ENCODE assay signal across 8 cellular contexts in genomic region chr9:120348951-120349429, GRCh38.
A peak's percentile ranks its signal among the peaks of the same experiment; 100 is the strongest.
DNase-seq lines count a peak whose midpoint lies in the region; ATAC-seq, FAIRE-seq and TF ChIP-seq lines count a peak whose summit lies in the region.

No MANE protein-coding gene starts in this region.

- no peaks in the 10 kb centered on the region for H3K79me2 ChIP-seq in GM23338 (replicated peaks; ENCODE audit: insufficient read depth)
- no peaks in the 10 kb centered on the region for H3K79me2 ChIP-seq in HepG2 (ENCODE audit: insufficient read depth, low read length)

- no peaks in the 10 kb centered on the region for H4K20me1 ChIP-seq in GM23338 (replicated peaks; ENCODE audit: insufficient read depth)
- no peaks in the 10 kb centered on the region for H4K20me1 ChIP-seq in HepG2 (ENCODE audit: insufficient read depth, low read length)

- no peak overlapping the region for H3K27ac Mint-ChIP-seq in GM23338

- H3K27ac ChIP-seq in GM23338 (ENCODE audit: low read depth) (no peak overlapping the region), caudate nucleus (ENCODE audit: low read depth, low read length) (no peak overlapping the region), HepG2 (ENCODE audit: extremely low read length, insufficient read depth, low read length) (no peak overlapping the region)

- H2AFZ ChIP-seq in GM23338, result peak overlapping the region; percentile 91
- H2AFZ ChIP-seq in HepG2 (ENCODE audit: low read length), result no peak overlapping the region

- POLR2A ChIA-PET in HepG2 (lab: Yijun Ruan, JAX), result no interaction called here

- peaks cover 3% of the 10 kb centered on the region; the same call in 1 of the 3 replicates for H3K36me3 Mint-ChIP-seq in GM23338 (ENCODE audit: low read depth)

- peaks cover 8% of the 10 kb centered on the region for H3K27me3 Mint-ChIP-seq in GM23338 (ENCODE audit: insufficient read depth, low read depth, poor library complexity)

- no peak overlapping the region for H3K4me3 Mint-ChIP-seq in GM23338

- ATAC-seq in GM23338 (peak; percentile 97), HepG2 (peak; percentile 95), HG02642 (IDR thresholded peaks at IDR 0.05; ENCODE audit: poor library complexity, unreplicated experiment) (no peak), HG03571 (IDR thresholded peaks at IDR 0.05; ENCODE audit: unreplicated experiment) (no peak)

- no TSS peak for BruUV-seq in HepG2 (replicated peaks; lab: Mats Ljungman, UMichigan)

- peak; percentile 78 for TF ChIP-seq RAD21 in HepG2 (CRISPR knock-in tag; IDR thresholded peaks at IDR 0.05)

- in situ Hi-C loops in HepG2 (cut with HindIII; ENCODE audit: extremely low pct_ligation_motif_present, low pct_unique_long_range_greater_than_20kb), result no loop called here

- peak; percentile 86 for DNase-seq in D341Med (ENCODE audit: low spot score)
- peak; percentile 88 for DNase-seq in GM23338 (ENCODE audit: low spot score)
- DNase-seq in NCI-H510A treated with DMSO at 0.1 percent for 48 hours (lab: John Stamatoyannopoulos, UW), result peak; percentile 35
- DNase-seq in caudate nucleus (lab: John Stamatoyannopoulos, UW), result peak in 36 of 61 donors; percentile 2 to 63 (median 16)
- DNase-seq in HepG2 (ENCODE audit: low spot score), result peak; percentile 44
- DNase-seq in NK-92 treated with Interleukin-12 subunit alpha and Interleukin-12 subunit beta, amount 100 ng/mL, for 24 hours (lab: John Stamatoyannopoulos, UW), result no peak

- FAIRE-seq in HepG2 (lab: Jason Lieb, UNC), result no peak

- CTCF ChIA-PET in HepG2 (lab: Yijun Ruan, JAX; ENCODE audit: low intra/inter-chr PET ratio, low total read pairs), result interaction anchor here (1.3 to 1.9 kb wide), 3 partner anchors 387 to 973 kb away, joined by 4 to 8 read pairs (median 8); no protein-coding TSS in a partner anchor

- H3K9me3 Mint-ChIP-seq in GM23338, result peaks cover 6% of the 10 kb centered on the region; the same call in 2 of the 3 replicates

- no peak overlapping the region for H3K9ac ChIP-seq in HepG2 (ENCODE audit: insufficient read depth, low read depth, low read length)

- H3K9me3 ChIP-seq in HepG2 (ENCODE audit: low read length), result no peaks in the 10 kb centered on the region

- H3K9me2 ChIP-seq in GM23338 (ENCODE audit: insufficient read depth), result no peaks in the 10 kb centered on the region

- TF ChIP-seq EP300 in HepG2 (IDR thresholded peaks at IDR 0.05; ENCODE audit: low read depth in 2 of 2, low read length in 2 of 2), result no peak
- no peak for TF ChIP-seq EP300 in HepG2 (CRISPR knock-in tag; IDR thresholded peaks at IDR 0.05; ENCODE audit: borderline replicate concordance)

- intact Hi-C loops in HepG2 (cut with micrococcal nuclease; ENCODE audit: unreplicated experiment), result loop anchor here (1.0 to 2.0 kb wide), 2 partner anchors 793 to 972 kb away; no protein-coding TSS in a partner anchor

- H3K4me1 Mint-ChIP-seq in GM23338, result peaks cover 10% of the 10 kb centered on the region

- 4% methylated on average over 3 of the region's 16 CpGs for WGBS in HepG2 (ENCODE audit: low lambda C conversion rate)

- H3K4me3 ChIP-seq in GM23338 (no peak overlapping the region; the same call in 1 of the 2 replicates), HepG2 (replicated peaks in 1 of 3; ENCODE audit: insufficient read depth in 1 of 3, low read depth in 2 of 3, low read length in 3 of 3) (peak overlapping the region in 1 of 3 experiments; percentile 23; a peak in 1 of 6 replicates)

- no peaks in the 10 kb centered on the region for H3F3A ChIP-seq in GM23338 (replicated peaks; ENCODE audit: low read depth)

- TF ChIP-seq CTCF in GM23338 (conservative IDR thresholded peaks at IDR 0.05; ENCODE audit: low read depth in 2 of 2), result peak; percentile 75 to 88
- peak; percentile 84 for TF ChIP-seq CTCF in HepG2 (CRISPR knock-in tag; IDR thresholded peaks at IDR 0.05)

- H3K27me3 ChIP-seq in GM23338 (ENCODE audit: insufficient read depth) (no peaks in the 10 kb centered on the region), HepG2 (ENCODE audit: control insufficient read depth in 1 of 2, insufficient read depth in 2 of 2, low read length in 2 of 2) (no peaks in the 10 kb centered on the region)

- H3K4me2 ChIP-seq in GM23338 (peak overlapping the region; percentile 62; the same call in 1 of the 2 replicates), HepG2 (ENCODE audit: low read depth, low read length) (peak overlapping the region; percentile 54)

- no peak for TF ChIP-seq POLR2A in HepG2 (IDR thresholded peaks at IDR 0.05; ENCODE audit: insufficient read depth in 1 of 2, low read depth in 2 of 2, low read length in 2 of 2)

- no peaks in the 10 kb centered on the region for H3K36me3 ChIP-seq in GM23338 (ENCODE audit: insufficient read depth)
- H3K36me3 ChIP-seq in HepG2 (replicated peaks in 1 of 2; ENCODE audit: control insufficient read depth in 1 of 2, insufficient read depth in 2 of 2, low read length in 2 of 2), result no peaks in the 10 kb centered on the region

- H3K4me1 ChIP-seq in GM23338 (ENCODE audit: insufficient read depth) (0 out of 2 replicates have a peak, but pooled peaks cover 4% of the 10 kb centered on the region), HepG2 (ENCODE audit: insufficient read depth, low read length) (no peaks in the 10 kb centered on the region)

TF ChIP-seq in GM23338, 12 proteins besides CTCF, POLR2A, EP300 and RAD21 (continues in another document):
- TF ChIP-seq NANOG (IDR thresholded peaks at IDR 0.05; ENCODE audit: borderline replicate concordance), result no peak
- TF ChIP-seq, protein P1, sequence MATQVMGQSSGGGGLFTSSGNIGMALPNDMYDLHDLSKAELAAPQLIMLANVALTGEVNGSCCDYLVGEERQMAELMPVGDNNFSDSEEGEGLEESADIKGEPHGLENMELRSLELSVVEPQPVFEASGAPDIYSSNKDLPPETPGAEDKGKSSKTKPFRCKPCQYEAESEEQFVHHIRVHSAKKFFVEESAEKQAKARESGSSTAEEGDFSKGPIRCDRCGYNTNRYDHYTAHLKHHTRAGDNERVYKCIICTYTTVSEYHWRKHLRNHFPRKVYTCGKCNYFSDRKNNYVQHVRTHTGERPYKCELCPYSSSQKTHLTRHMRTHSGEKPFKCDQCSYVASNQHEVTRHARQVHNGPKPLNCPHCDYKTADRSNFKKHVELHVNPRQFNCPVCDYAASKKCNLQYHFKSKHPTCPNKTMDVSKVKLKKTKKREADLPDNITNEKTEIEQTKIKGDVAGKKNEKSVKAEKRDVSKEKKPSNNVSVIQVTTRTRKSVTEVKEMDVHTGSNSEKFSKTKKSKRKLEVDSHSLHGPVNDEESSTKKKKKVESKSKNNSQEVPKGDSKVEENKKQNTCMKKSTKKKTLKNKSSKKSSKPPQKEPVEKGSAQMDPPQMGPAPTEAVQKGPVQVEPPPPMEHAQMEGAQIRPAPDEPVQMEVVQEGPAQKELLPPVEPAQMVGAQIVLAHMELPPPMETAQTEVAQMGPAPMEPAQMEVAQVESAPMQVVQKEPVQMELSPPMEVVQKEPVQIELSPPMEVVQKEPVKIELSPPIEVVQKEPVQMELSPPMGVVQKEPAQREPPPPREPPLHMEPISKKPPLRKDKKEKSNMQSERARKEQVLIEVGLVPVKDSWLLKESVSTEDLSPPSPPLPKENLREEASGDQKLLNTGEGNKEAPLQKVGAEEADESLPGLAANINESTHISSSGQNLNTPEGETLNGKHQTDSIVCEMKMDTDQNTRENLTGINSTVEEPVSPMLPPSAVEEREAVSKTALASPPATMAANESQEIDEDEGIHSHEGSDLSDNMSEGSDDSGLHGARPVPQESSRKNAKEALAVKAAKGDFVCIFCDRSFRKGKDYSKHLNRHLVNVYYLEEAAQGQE (IDR thresholded peaks at IDR 0.05; ENCODE audit: unreplicated experiment), result no peak

TF ChIP-seq in HepG2, 621 proteins besides CTCF, POLR2A, EP300 and RAD21 (continues in another document):
- TF ChIP-seq ZNF281 (CRISPR knock-in tag; IDR thresholded peaks at IDR 0.05; ENCODE audit: borderline replicate concordance), result peak; percentile 74
- 0 out of 2 replicates have a peak, but pooled peaks have one; percentile 18 for TF ChIP-seq FOSL2 (CRISPR knock-in tag; IDR thresholded peaks at IDR 0.05)
- TF ChIP-seq, protein P2, sequence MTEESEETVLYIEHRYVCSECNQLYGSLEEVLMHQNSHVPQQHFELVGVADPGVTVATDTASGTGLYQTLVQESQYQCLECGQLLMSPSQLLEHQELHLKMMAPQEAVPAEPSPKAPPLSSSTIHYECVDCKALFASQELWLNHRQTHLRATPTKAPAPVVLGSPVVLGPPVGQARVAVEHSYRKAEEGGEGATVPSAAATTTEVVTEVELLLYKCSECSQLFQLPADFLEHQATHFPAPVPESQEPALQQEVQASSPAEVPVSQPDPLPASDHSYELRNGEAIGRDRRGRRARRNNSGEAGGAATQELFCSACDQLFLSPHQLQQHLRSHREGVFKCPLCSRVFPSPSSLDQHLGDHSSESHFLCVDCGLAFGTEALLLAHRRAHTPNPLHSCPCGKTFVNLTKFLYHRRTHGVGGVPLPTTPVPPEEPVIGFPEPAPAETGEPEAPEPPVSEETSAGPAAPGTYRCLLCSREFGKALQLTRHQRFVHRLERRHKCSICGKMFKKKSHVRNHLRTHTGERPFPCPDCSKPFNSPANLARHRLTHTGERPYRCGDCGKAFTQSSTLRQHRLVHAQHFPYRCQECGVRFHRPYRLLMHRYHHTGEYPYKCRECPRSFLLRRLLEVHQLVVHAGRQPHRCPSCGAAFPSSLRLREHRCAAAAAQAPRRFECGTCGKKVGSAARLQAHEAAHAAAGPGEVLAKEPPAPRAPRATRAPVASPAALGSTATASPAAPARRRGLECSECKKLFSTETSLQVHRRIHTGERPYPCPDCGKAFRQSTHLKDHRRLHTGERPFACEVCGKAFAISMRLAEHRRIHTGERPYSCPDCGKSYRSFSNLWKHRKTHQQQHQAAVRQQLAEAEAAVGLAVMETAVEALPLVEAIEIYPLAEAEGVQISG (CRISPR knock-in tag; IDR thresholded peaks at IDR 0.05), result 0 out of 2 replicates have a peak, but pooled peaks have one; percentile 20
- no peak for TF ChIP-seq KDM3A (CRISPR knock-in tag; IDR thresholded peaks at IDR 0.05; ENCODE audit: low read depth)

Comparison
In these comparisons a context has a peak if more than half of its experiments do, and no peak if none do; other contexts are left out.
1. ATAC-seq: peak in GM23338 (single experiment) and HepG2 (single experiment); none in HG02642 (single experiment) and HG03571 (single experiment).